ENCODE assay signal across 2 cellular contexts in the genomic region with DNA sequence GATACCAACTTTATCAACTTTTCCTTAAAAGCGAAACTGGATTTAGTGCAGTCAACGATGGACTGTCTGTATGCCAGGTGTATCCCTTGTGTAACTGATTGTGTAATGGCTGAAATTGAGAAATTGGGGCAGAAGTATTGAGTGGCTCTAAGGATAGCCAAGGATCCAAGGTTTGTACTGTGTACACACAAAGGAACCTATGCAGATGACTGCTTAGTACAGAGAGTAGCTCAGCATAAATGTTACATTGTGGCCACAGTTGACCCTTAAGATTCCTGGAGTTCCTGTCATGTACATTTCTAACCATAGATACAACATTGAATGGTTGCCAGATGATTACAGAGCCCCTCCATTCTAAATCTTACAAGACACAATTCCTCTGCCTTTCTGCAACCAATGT.
TF ChIP-seq lines count a peak whose summit lies in the region.

No MANE protein-coding gene starts in this region.

TF ChIP-seq in K562, 482 proteins besides CTCF, POLR2A, EP300 and RAD21:
- no peak for TF ChIP-seq NR2C2 (CRISPR knock-in tag; IDR thresholded peaks at IDR 0.05)
- TF ChIP-seq NR2C2 (tag; IDR thresholded peaks at IDR 0.05) = no peak
- TF ChIP-seq CEBPB (tag; IDR thresholded peaks at IDR 0.05) = 0 out of 2 replicates have a peak, but pooled peaks have one; percentile 29

TF ChIP-seq in HepG2, 621 proteins besides CTCF, POLR2A, EP300 and RAD21 (continues in another document):
- TF ChIP-seq DNMT1 (CRISPR knock-in tag; IDR thresholded peaks at IDR 0.05) = no peak
- no peak for TF ChIP-seq MEIS2 (CRISPR knock-in tag; IDR thresholded peaks at IDR 0.05)
- TF ChIP-seq PPARG (CRISPR knock-in tag; conservative IDR thresholded peaks at IDR 0.05) = 0 out of 2 replicates have a peak, but pooled peaks have one; percentile 38
- TF ChIP-seq HNF4A (CRISPR knock-in tag; IDR thresholded peaks at IDR 0.05) = 0 out of 2 replicates have a peak, but pooled peaks have one; percentile 24
- TF ChIP-seq NPAS2 (CRISPR knock-in tag; IDR thresholded peaks at IDR 0.05; ENCODE audit: borderline replicate concordance) = no peak
- 0 out of 2 replicates have a peak, but pooled peaks have one; percentile 28 for TF ChIP-seq GATAD2A (CRISPR knock-in tag; IDR thresholded peaks at IDR 0.05)
- TF ChIP-seq ESRRA (CRISPR knock-in tag; IDR thresholded peaks at IDR 0.05; ENCODE audit: low read depth) = no peak
- no peak for TF ChIP-seq ZFP90 (CRISPR knock-in tag; IDR thresholded peaks at IDR 0.05; ENCODE audit: borderline replicate concordance)
- TF ChIP-seq, protein P1, sequence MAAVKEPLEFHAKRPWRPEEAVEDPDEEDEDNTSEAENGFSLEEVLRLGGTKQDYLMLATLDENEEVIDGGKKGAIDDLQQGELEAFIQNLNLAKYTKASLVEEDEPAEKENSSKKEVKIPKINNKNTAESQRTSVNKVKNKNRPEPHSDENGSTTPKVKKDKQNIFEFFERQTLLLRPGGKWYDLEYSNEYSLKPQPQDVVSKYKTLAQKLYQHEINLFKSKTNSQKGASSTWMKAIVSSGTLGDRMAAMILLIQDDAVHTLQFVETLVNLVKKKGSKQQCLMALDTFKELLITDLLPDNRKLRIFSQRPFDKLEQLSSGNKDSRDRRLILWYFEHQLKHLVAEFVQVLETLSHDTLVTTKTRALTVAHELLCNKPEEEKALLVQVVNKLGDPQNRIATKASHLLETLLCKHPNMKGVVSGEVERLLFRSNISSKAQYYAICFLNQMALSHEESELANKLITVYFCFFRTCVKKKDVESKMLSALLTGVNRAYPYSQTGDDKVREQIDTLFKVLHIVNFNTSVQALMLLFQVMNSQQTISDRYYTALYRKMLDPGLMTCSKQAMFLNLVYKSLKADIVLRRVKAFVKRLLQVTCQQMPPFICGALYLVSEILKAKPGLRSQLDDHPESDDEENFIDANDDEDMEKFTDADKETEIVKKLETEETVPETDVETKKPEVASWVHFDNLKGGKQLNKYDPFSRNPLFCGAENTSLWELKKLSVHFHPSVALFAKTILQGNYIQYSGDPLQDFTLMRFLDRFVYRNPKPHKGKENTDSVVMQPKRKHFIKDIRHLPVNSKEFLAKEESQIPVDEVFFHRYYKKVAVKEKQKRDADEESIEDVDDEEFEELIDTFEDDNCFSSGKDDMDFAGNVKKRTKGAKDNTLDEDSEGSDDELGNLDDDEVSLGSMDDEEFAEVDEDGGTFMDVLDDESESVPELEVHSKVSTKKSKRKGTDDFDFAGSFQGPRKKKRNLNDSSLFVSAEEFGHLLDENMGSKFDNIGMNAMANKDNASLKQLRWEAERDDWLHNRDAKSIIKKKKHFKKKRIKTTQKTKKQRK (IDR thresholded peaks at IDR 0.05; ENCODE audit: low read length) = no peak
- no peak for TF ChIP-seq ZNF24 (IDR thresholded peaks at IDR 0.05)
- peak; percentile 75 for TF ChIP-seq BCL6 (CRISPR knock-in tag; IDR thresholded peaks at IDR 0.05)
- TF ChIP-seq, protein P2, sequence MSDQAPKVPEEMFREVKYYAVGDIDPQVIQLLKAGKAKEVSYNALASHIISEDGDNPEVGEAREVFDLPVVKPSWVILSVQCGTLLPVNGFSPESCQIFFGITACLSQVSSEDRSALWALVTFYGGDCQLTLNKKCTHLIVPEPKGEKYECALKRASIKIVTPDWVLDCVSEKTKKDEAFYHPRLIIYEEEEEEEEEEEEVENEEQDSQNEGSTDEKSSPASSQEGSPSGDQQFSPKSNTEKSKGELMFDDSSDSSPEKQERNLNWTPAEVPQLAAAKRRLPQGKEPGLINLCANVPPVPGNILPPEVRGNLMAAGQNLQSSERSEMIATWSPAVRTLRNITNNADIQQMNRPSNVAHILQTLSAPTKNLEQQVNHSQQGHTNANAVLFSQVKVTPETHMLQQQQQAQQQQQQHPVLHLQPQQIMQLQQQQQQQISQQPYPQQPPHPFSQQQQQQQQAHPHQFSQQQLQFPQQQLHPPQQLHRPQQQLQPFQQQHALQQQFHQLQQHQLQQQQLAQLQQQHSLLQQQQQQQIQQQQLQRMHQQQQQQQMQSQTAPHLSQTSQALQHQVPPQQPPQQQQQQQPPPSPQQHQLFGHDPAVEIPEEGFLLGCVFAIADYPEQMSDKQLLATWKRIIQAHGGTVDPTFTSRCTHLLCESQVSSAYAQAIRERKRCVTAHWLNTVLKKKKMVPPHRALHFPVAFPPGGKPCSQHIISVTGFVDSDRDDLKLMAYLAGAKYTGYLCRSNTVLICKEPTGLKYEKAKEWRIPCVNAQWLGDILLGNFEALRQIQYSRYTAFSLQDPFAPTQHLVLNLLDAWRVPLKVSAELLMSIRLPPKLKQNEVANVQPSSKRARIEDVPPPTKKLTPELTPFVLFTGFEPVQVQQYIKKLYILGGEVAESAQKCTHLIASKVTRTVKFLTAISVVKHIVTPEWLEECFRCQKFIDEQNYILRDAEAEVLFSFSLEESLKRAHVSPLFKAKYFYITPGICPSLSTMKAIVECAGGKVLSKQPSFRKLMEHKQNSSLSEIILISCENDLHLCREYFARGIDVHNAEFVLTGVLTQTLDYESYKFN (CRISPR knock-in tag; conservative IDR thresholded peaks at IDR 0.05) = no peak
- TF ChIP-seq, protein P3, sequence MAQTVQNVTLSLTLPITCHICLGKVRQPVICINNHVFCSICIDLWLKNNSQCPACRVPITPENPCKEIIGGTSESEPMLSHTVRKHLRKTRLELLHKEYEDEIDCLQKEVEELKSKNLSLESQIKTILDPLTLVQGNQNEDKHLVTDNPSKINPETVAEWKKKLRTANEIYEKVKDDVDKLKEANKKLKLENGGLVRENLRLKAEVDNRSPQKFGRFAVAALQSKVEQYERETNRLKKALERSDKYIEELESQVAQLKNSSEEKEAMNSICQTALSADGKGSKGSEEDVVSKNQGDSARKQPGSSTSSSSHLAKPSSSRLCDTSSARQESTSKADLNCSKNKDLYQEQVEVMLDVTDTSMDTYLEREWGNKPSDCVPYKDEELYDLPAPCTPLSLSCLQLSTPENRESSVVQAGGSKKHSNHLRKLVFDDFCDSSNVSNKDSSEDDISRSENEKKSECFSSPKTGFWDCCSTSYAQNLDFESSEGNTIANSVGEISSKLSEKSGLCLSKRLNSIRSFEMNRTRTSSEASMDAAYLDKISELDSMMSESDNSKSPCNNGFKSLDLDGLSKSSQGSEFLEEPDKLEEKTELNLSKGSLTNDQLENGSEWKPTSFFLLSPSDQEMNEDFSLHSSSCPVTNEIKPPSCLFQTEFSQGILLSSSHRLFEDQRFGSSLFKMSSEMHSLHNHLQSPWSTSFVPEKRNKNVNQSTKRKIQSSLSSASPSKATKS (CRISPR knock-in tag; IDR thresholded peaks at IDR 0.05) = no peak
- TF ChIP-seq, protein P4, sequence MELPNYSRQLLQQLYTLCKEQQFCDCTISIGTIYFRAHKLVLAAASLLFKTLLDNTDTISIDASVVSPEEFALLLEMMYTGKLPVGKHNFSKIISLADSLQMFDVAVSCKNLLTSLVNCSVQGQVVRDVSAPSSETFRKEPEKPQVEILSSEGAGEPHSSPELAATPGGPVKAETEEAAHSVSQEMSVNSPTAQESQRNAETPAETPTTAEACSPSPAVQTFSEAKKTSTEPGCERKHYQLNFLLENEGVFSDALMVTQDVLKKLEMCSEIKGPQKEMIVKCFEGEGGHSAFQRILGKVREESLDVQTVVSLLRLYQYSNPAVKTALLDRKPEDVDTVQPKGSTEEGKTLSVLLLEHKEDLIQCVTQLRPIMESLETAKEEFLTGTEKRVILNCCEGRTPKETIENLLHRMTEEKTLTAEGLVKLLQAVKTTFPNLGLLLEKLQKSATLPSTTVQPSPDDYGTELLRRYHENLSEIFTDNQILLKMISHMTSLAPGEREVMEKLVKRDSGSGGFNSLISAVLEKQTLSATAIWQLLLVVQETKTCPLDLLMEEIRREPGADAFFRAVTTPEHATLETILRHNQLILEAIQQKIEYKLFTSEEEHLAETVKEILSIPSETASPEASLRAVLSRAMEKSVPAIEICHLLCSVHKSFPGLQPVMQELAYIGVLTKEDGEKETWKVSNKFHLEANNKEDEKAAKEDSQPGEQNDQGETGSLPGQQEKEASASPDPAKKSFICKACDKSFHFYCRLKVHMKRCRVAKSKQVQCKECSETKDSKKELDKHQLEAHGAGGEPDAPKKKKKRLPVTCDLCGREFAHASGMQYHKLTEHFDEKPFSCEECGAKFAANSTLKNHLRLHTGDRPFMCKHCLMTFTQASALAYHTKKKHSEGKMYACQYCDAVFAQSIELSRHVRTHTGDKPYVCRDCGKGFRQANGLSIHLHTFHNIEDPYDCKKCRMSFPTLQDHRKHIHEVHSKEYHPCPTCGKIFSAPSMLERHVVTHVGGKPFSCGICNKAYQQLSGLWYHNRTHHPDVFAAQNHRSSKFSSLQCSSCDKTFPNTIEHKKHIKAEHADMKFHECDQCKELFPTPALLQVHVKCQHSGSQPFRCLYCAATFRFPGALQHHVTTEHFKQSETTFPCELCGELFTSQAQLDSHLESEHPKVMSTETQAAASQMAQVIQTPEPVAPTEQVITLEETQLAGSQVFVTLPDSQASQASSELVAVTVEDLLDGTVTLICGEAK (IDR thresholded peaks at IDR 0.05) = no peak
- TF ChIP-seq, protein P4 (CRISPR knock-in tag; IDR thresholded peaks at IDR 0.05) = no peak
- TF ChIP-seq CEBPG (CRISPR knock-in tag; IDR thresholded peaks at IDR 0.05) = peak; percentile 75
- 0 out of 2 replicates have a peak, but pooled peaks have one; percentile 10 for TF ChIP-seq FOXA3 (CRISPR knock-in tag; IDR thresholded peaks at IDR 0.05)
- no peak for TF ChIP-seq ZNF3 (CRISPR knock-in tag; IDR thresholded peaks at IDR 0.05)
- no peak for TF ChIP-seq ZNF296 (CRISPR knock-in tag; conservative IDR thresholded peaks at IDR 0.05)
- peak; percentile 88 for TF ChIP-seq CEBPB (IDR thresholded peaks at IDR 0.05; ENCODE audit: borderline replicate concordance, low read depth, low read length)
- no peak for TF ChIP-seq ZNF343 (CRISPR knock-in tag; IDR thresholded peaks at IDR 0.05)
- TF ChIP-seq ZEB1 (IDR thresholded peaks at IDR 0.05; ENCODE audit: insufficient replicate concordance, low read depth) = no peak
- no peak for TF ChIP-seq PAF1 (CRISPR knock-in tag; IDR thresholded peaks at IDR 0.05)
- TF ChIP-seq NR3C1 (CRISPR knock-in tag; IDR thresholded peaks at IDR 0.05) = no peak
- TF ChIP-seq ZNF143 (CRISPR knock-in tag; IDR thresholded peaks at IDR 0.05) = no peak
- TF ChIP-seq, protein P5, sequence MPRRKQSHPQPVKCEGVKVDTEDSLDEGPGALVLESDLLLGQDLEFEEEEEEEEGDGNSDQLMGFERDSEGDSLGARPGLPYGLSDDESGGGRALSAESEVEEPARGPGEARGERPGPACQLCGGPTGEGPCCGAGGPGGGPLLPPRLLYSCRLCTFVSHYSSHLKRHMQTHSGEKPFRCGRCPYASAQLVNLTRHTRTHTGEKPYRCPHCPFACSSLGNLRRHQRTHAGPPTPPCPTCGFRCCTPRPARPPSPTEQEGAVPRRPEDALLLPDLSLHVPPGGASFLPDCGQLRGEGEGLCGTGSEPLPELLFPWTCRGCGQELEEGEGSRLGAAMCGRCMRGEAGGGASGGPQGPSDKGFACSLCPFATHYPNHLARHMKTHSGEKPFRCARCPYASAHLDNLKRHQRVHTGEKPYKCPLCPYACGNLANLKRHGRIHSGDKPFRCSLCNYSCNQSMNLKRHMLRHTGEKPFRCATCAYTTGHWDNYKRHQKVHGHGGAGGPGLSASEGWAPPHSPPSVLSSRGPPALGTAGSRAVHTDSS (CRISPR knock-in tag; conservative IDR thresholded peaks at IDR 0.05) = no peak
- TF ChIP-seq ZNF567 (CRISPR knock-in tag; IDR thresholded peaks at IDR 0.05; ENCODE audit: borderline replicate concordance) = no peak
- no peak for TF ChIP-seq ZNF431 (CRISPR knock-in tag; IDR thresholded peaks at IDR 0.05; ENCODE audit: borderline replicate concordance, low read depth)
- no peak for TF ChIP-seq GLI4 (CRISPR knock-in tag; IDR thresholded peaks at IDR 0.05; ENCODE audit: borderline replicate concordance)
